8 cellular contexts compared by ENCODE assay signal in genomic region chr12:112900298-112901145, GRCh38. TPM values are rescaled to one million over a fixed set of nuclear protein-coding genes. Genes with fewer than 3 reads are reported as not detected.
DNase-seq lines count a peak whose midpoint lies in the region; ATAC-seq and TF ChIP-seq lines count a peak whose summit lies in the region.

No MANE protein-coding gene starts in this region.

- no peaks in the 10 kb centered on the region for H3K36me3 Mint-ChIP-seq in CD4-positive, CD25-positive, alpha-beta regulatory T cell
- no peaks in the 10 kb centered on the region for H3K36me3 Mint-ChIP-seq in activated CD4-positive, alpha-beta memory T cell treated with anti-CD3 and anti-CD28 coated beads, Interleukin-2, amount 10 ng/mL, durations not matched to agents 7 days and 5 days (ENCODE audit: low read depth)

- H3K27me3 ChIP-seq in CD4-positive, CD25-positive, alpha-beta regulatory T cell (ENCODE audit: control insufficient read depth, insufficient read depth, low read length), result no peaks in the 10 kb centered on the region
- peaks cover 0 to 2% (median 0%) of the 10 kb centered on the region in 3 donors for H3K27me3 ChIP-seq in psoas muscle (ENCODE audit: insufficient read depth in 3 of 3, low read length in 2 of 3)

- DNase-seq in CD4-positive, CD25-positive, alpha-beta regulatory T cell, result peak; percentile 16 to 68 (median 42)
- DNase-seq in GM20000 (ENCODE audit: low spot score) (peak; percentile 58), NCI-H460 (ENCODE audit: extremely low read depth, low read depth) (peak; percentile 69), fibroblast of peridontal ligament (ENCODE audit: extremely low read depth) (peak; percentile 52), psoas muscle (no peak)
- peak; percentile 49 for DNase-seq in activated CD4-positive, alpha-beta memory T cell treated with anti-CD3 and anti-CD28 coated beads, Interleukin-2, amount 10 ng/mL, durations not matched to agents 7 days and 5 days

- H3K4me1 ChIP-seq in CD4-positive, CD25-positive, alpha-beta regulatory T cell (ENCODE audit: control insufficient read depth, insufficient read depth, low read length, poor library complexity, severe bottlenecking), result peaks cover 29% of the 10 kb centered on the region
- no peaks in the 10 kb centered on the region for H3K4me1 ChIP-seq in psoas muscle

- peak overlapping the region in 3 of 4 donors; percentile 29 to 70 (median 41) for H3K4me3 Mint-ChIP-seq in CD4-positive, CD25-positive, alpha-beta regulatory T cell
- no peak overlapping the region for H3K4me3 Mint-ChIP-seq in activated CD4-positive, alpha-beta memory T cell treated with anti-CD3 and anti-CD28 coated beads, Interleukin-2, amount 10 ng/mL, durations not matched to agents 7 days and 5 days

- no peak for ATAC-seq in CD4-positive, CD25-positive, alpha-beta regulatory T cell (ENCODE audit: low read depth in 2 of 2)
- no peak for ATAC-seq in psoas muscle
- ATAC-seq in HG02642 (IDR thresholded peaks at IDR 0.05; ENCODE audit: poor library complexity, unreplicated experiment), result no peak
- ATAC-seq in GM21717 (IDR thresholded peaks at IDR 0.05; ENCODE audit: unreplicated experiment), result no peak

- peak overlapping the region in 2 of 3 donors; percentile 5 to 52 for H3K27ac Mint-ChIP-seq in CD4-positive, CD25-positive, alpha-beta regulatory T cell
- H3K27ac Mint-ChIP-seq in activated CD4-positive, alpha-beta memory T cell treated with anti-CD3 and anti-CD28 coated beads, Interleukin-2, amount 10 ng/mL, durations not matched to agents 7 days and 5 days, result no peak overlapping the region

- H3K36me3 ChIP-seq in CD4-positive, CD25-positive, alpha-beta regulatory T cell (ENCODE audit: control insufficient read depth, insufficient read depth, low read length), result no peaks in the 10 kb centered on the region
- H3K36me3 ChIP-seq in psoas muscle (ENCODE audit: insufficient read depth in 1 of 2, low read depth in 1 of 2), result no peaks in the 10 kb centered on the region

- H3K4me3 ChIP-seq in CD4-positive, CD25-positive, alpha-beta regulatory T cell (ENCODE audit: low read depth, low read length), result no peak overlapping the region
- H3K4me3 ChIP-seq in psoas muscle, result no peak overlapping the region

- POLR2A ChIA-PET in activated CD4-positive, alpha-beta memory T cell treated with anti-CD3 and anti-CD28 coated beads, Interleukin-2, amount 10 ng/mL, durations not matched to agents 7 days and 5 days (lab: Charles Lee), result interaction anchor here (1.0 to 2.5 kb wide), 5 partner anchors 13 to 77 kb away, joined by 3 to 20 read pairs (median 3); partner anchors contain the start of genes OAS2 and OAS3

- WGBS in psoas muscle, 3 donors, result 66 to 69% (median 69%) methylated on average over 11 of the region's 11 CpGs

- peaks cover 16 to 41% (median 29%) of the 10 kb centered on the region in 4 donors for H3K4me1 Mint-ChIP-seq in CD4-positive, CD25-positive, alpha-beta regulatory T cell
- peaks cover 38% of the 10 kb centered on the region for H3K4me1 Mint-ChIP-seq in activated CD4-positive, alpha-beta memory T cell treated with anti-CD3 and anti-CD28 coated beads, Interleukin-2, amount 10 ng/mL, durations not matched to agents 7 days and 5 days

- intact Hi-C loops in psoas muscle (cut with DNase I), result loop anchor here in 1 of 2 donors (10.0 kb wide), 1 partner anchor 134 kb away; no protein-coding TSS in a partner anchor

- CTCF ChIA-PET in activated CD4-positive, alpha-beta memory T cell treated with anti-CD3 and anti-CD28 coated beads, Interleukin-2, amount 10 ng/mL, durations not matched to agents 7 days and 5 days (lab: Charles Lee), result interaction anchor here (0.6 to 2.5 kb wide), 26 partner anchors 9 to 1579 kb away, joined by 3 to 33 read pairs (median 6); partner anchors contain the start of genes OAS2 and OAS3

- TF ChIP-seq CTCF in GM20000 (IDR thresholded peaks at IDR 0.05; ENCODE audit: extremely low read depth, missing control alignments) (peak; percentile 57), psoas muscle (IDR thresholded peaks at IDR 0.05) (peak; percentile 48)

- no peak overlapping the region for H3K27ac ChIP-seq in CD4-positive, CD25-positive, alpha-beta regulatory T cell (ENCODE audit: insufficient read depth, low read length, poor library complexity, severe bottlenecking)
- H3K27ac ChIP-seq in psoas muscle, result no peak overlapping the region

- H3K9me3 ChIP-seq in CD4-positive, CD25-positive, alpha-beta regulatory T cell (ENCODE audit: control insufficient read depth in 2 of 2, low read length in 2 of 2), result no peaks in the 10 kb centered on the region
- no peaks in the 10 kb centered on the region for H3K9me3 ChIP-seq in psoas muscle

- peaks cover 10% of the 10 kb centered on the region for H3K27me3 Mint-ChIP-seq in CD4-positive, CD25-positive, alpha-beta regulatory T cell
- H3K27me3 Mint-ChIP-seq in activated CD4-positive, alpha-beta memory T cell treated with anti-CD3 and anti-CD28 coated beads, Interleukin-2, amount 10 ng/mL, durations not matched to agents 7 days and 5 days, result peaks cover 25% of the 10 kb centered on the region

- H3K9me3 Mint-ChIP-seq in CD4-positive, CD25-positive, alpha-beta regulatory T cell, result no peaks in the 10 kb centered on the region
- H3K9me3 Mint-ChIP-seq in activated CD4-positive, alpha-beta memory T cell treated with anti-CD3 and anti-CD28 coated beads, Interleukin-2, amount 10 ng/mL, durations not matched to agents 7 days and 5 days, result no peaks in the 10 kb centered on the region

RNA-seq across cellular contexts. Expression of gene OAS1, which starts 6.2 kb away (rescaled TPM):
- 44.2 TPM for total RNA-seq in CD4-positive, CD25-positive, alpha-beta regulatory T cell
- polyA plus RNA-seq in CD4-positive, CD25-positive, alpha-beta regulatory T cell, result 100 to 1,000 TPM in 3 of 4 donors, 10 to 100 TPM in 1; 95.4 to 115 (median 111) TPM
- 133 and 137 TPM in 2 replicates for total RNA-seq in NCI-H460 (2014; rRNA removed; shearing (Covaris generic))
- 139 and 148 TPM in 2 replicates for polyA plus RNA-seq in NCI-H460 (2014; cell fraction: nucleus; rRNA removed)
- total RNA-seq in activated CD4-positive, alpha-beta memory T cell treated with anti-CD3 and anti-CD28 coated beads, Interleukin-2, amount 10 ng/mL, durations not matched to agents 7 days and 5 days, result 100 to 1,000 TPM; 246 to 248 TPM
- 1 to 10 TPM; 1.8 to 3.7 (median 2.6) TPM for total RNA-seq in psoas muscle
- 1 to 10 TPM in 2 of 3 donors, under 1 TPM in 1; 0.45 to 2.5 (median 1.8) TPM for polyA plus RNA-seq in psoas muscle

RNA-seq across cellular contexts. Expression of gene OAS3, which starts 37.8 kb away (rescaled TPM):
- 36.5 TPM for total RNA-seq in CD4-positive, CD25-positive, alpha-beta regulatory T cell
- 10 to 100 TPM; 12.2 to 17.7 (median 14.5) TPM for polyA plus RNA-seq in CD4-positive, CD25-positive, alpha-beta regulatory T cell
- 12.3 and 12.8 TPM in 2 replicates for total RNA-seq in NCI-H460 (2014; rRNA removed; shearing (Covaris generic))
- polyA plus RNA-seq in NCI-H460 (2014; cell fraction: nucleus; rRNA removed), result 29.8 and 40.4 TPM in 2 replicates
- 100 to 1,000 TPM; 260 to 265 TPM for total RNA-seq in activated CD4-positive, alpha-beta memory T cell treated with anti-CD3 and anti-CD28 coated beads, Interleukin-2, amount 10 ng/mL, durations not matched to agents 7 days and 5 days
- 1 to 10 TPM; 1.5 to 6.7 (median 3.1) TPM for total RNA-seq in psoas muscle
- polyA plus RNA-seq in psoas muscle, result 1 to 10 TPM; 1.1 to 1.7 (median 1.4) TPM

Comparison
In these comparisons a context has a peak if more than half of its experiments do, and no peak if none do; other contexts are left out.
1. DNase-seq: peak in CD4-positive, CD25-positive, alpha-beta regulatory T cell (3 of 3), GM20000 (single experiment), NCI-H460 (single experiment), activated CD4-positive, alpha-beta memory T cell treated with anti-CD3 and anti-CD28 coated beads, Interleukin-2, amount 10 ng/mL, durations not matched to agents 7 days and 5 days (single experiment) and fibroblast of peridontal ligament (single experiment); none in psoas muscle (0 of 2).